32 cellular contexts compared by ENCODE assay signal in the genomic region with DNA sequence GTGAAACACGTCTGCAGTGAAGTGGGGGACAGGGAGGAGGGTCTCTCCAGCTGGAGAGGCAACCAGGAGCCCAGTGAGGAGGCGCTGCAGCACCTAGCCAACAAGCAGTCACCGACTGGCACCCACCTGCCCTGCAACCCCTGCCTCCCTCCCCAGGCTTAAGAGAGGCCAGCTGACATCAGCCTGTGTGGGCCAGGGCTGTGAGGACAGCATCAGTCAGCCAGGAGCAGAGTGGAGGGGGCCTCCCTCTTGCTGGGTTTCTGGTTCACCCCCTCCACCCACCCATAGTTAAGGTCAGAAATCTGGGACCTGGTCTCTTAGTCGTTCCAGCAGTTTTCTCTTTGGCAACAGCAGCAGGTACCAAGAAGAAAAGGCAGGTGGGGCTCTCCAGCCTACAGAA. TPM values are rescaled to one million over a fixed set of nuclear protein-coding genes. Genes with fewer than 3 reads are reported as not detected.
"Had no signal": no experiment of that assay in that cellular context is flagged by ENCODE, and none has a peak within 500 bp of the region (broad histone marks: within the 10 kb centered on the region; RNA-seq: fewer than 3 reads in every experiment).

No MANE protein-coding gene starts in this region.

- H3K27me3 ChIP-seq: cardiac muscle cell, hepatocyte, neutrophil, pancreas, stomach, suprapubic skin, transverse colon, uterus had no signal

- H3K36me3 ChIP-seq: uterus had no signal

- FAIRE-seq: pancreas, TTC549 had no signal

- H3K4me3 Mint-ChIP-seq: activated B cell treated with CpG ODN at 0.5 μM for 24 hours; activated CD4-positive, alpha-beta T cell treated with anti-CD3 and anti-CD28 coated beads for 36 hours; activated naive CD4-positive, alpha-beta T cell treated with anti-CD3 and anti-CD28 coated beads for 36 hours; activated naive CD8-positive, alpha-beta T cell treated with anti-CD3 and anti-CD28 coated beads, Interleukin-2, amount 50 U/mL, for 24 hours; dendritic cell treated with granulocyte-macrophage colony-stimulating factor and Interleukin-4, amounts not matched to agents 40 ng/mL and 50 ng/mL, for 4 days; natural killer cell treated with Interleukin-12 subunit alpha and Interleukin-12 subunit beta and Interleukin-15 and Interleukin-18, amount 100 ng/mL, for 72 hours had no signal

- H3K4me3 ChIP-seq: cardiac muscle cell, hepatocyte, pancreas, stomach, suprapubic skin, transverse colon, uterus had no signal

- H3K27me3 Mint-ChIP-seq: activated B cell treated with CpG ODN at 0.5 μM for 24 hours; activated CD4-positive, alpha-beta T cell treated with anti-CD3 and anti-CD28 coated beads for 36 hours; activated naive CD8-positive, alpha-beta T cell treated with anti-CD3 and anti-CD28 coated beads, Interleukin-2, amount 50 U/mL, for 24 hours; dendritic cell treated with granulocyte-macrophage colony-stimulating factor and Interleukin-4, amounts not matched to agents 40 ng/mL and 50 ng/mL, for 4 days; natural killer cell treated with Interleukin-12 subunit alpha and Interleukin-12 subunit beta and Interleukin-15 and Interleukin-18, amount 100 ng/mL, for 72 hours had no signal

- H3K4me1 ChIP-seq: transverse colon, uterus had no signal

- H3K9me3 Mint-ChIP-seq: activated B cell treated with CpG ODN at 0.5 μM for 24 hours; activated naive CD4-positive, alpha-beta T cell treated with anti-CD3 and anti-CD28 coated beads for 36 hours; activated naive CD8-positive, alpha-beta T cell treated with anti-CD3 and anti-CD28 coated beads, Interleukin-2, amount 50 U/mL, for 24 hours; dendritic cell treated with granulocyte-macrophage colony-stimulating factor and Interleukin-4, amounts not matched to agents 40 ng/mL and 50 ng/mL, for 4 days; natural killer cell treated with Interleukin-12 subunit alpha and Interleukin-12 subunit beta and Interleukin-15 and Interleukin-18, amount 100 ng/mL, for 72 hours had no signal

- ATAC-seq: activated CD4-positive, alpha-beta T cell treated with anti-CD3 and anti-CD28 coated beads for 36 hours; activated naive CD8-positive, alpha-beta T cell treated with anti-CD3 and anti-CD28 coated beads, Interleukin-2, amount 50 U/mL, for 24 hours; right cardiac atrium had no signal

- DNase-seq: activated B cell treated with CpG ODN at 0.5 μM for 24 hours; activated CD4-positive, alpha-beta T cell treated with anti-CD3 and anti-CD28 coated beads for 36 hours; activated CD4-positive, alpha-beta T cell treated with anti-CD3 and anti-CD28 coated beads, Interleukin-2, amount 50 U/mL, for 48 hours; activated CD8-positive, alpha-beta memory T cell treated with anti-CD3 and anti-CD28 coated beads, Interleukin-2, amount 50 U/mL, for 48 hours; activated effector memory CD4-positive, alpha-beta T cell treated with Interleukin-2 at 50 U/mL for 16 hours; activated naive CD4-positive, alpha-beta T cell treated with anti-CD3 and anti-CD28 coated beads for 36 hours; activated naive CD8-positive, alpha-beta T cell treated with anti-CD3 and anti-CD28 coated beads, Interleukin-2, amount 50 U/mL, for 24 hours; activated T-cell treated with anti-CD3 and anti-CD28 coated beads, Interleukin-2, amount 50 U/mL, for 48 hours; effector CD4-positive, alpha-beta T cell; erythroblast; foreskin fibroblast; pancreas; stimulated activated CD4-positive, alpha-beta T cell treated with anti-CD3 and anti-CD28 coated beads, Interleukin-12 subunit alpha, Interleukin-12 subunit beta, amount 100 ng/mL, for 4 hours; stimulated activated CD4-positive, alpha-beta T cell treated with anti-CD3 and anti-CD28 coated beads, Interleukin-4, amount 100 ng/mL, for 4 hours; stomach; T-helper 1 cell; transverse colon; uterus had no signal

- H3K27ac Mint-ChIP-seq: activated B cell treated with CpG ODN at 0.5 μM for 24 hours; activated CD4-positive, alpha-beta T cell treated with anti-CD3 and anti-CD28 coated beads for 36 hours; activated naive CD4-positive, alpha-beta T cell treated with anti-CD3 and anti-CD28 coated beads for 36 hours; activated naive CD8-positive, alpha-beta T cell treated with anti-CD3 and anti-CD28 coated beads, Interleukin-2, amount 50 U/mL, for 24 hours; dendritic cell treated with granulocyte-macrophage colony-stimulating factor and Interleukin-4, amounts not matched to agents 40 ng/mL and 50 ng/mL, for 4 days; natural killer cell treated with Interleukin-12 subunit alpha and Interleukin-12 subunit beta and Interleukin-15 and Interleukin-18, amount 100 ng/mL, for 72 hours had no signal

- H3K9me3 ChIP-seq: neutrophil, pancreas, stomach, suprapubic skin, transverse colon, uterus had no signal

- H3K27ac ChIP-seq: cardiac muscle cell, hepatocyte, neutrophil, stomach, suprapubic skin, transverse colon, uterus had no signal

RNA-seq across cellular contexts. Expression of a gene that starts 25.5 kb away (rescaled TPM):
- total RNA-seq: activated CD8-positive, alpha-beta memory T cell treated with anti-CD3 and anti-CD28 coated beads for 36 hours; activated naive CD4-positive, alpha-beta T cell treated with anti-CD3 and anti-CD28 coated beads for 36 hours; glomerular endothelial cell; hepatocyte; stomach had no signal
- polyA plus RNA-seq: hepatocyte had no signal

RNA-seq across cellular contexts. Expression of a gene that starts 33.8 kb away (rescaled TPM):
- total RNA-seq: activated B cell treated with CpG ODN at 0.5 μM for 24 hours; activated CD4-positive, alpha-beta T cell treated with anti-CD3 and anti-CD28 coated beads for 36 hours; activated CD8-positive, alpha-beta memory T cell treated with anti-CD3 and anti-CD28 coated beads for 36 hours; activated naive CD4-positive, alpha-beta T cell treated with anti-CD3 and anti-CD28 coated beads for 36 hours; cardiac muscle cell; chondrocyte; fibroblast of lung; glomerular endothelial cell; hepatocyte; liver; natural killer cell treated with Interleukin-12 subunit alpha and Interleukin-12 subunit beta and Interleukin-15 and Interleukin-18, amount 100 ng/mL, for 72 hours; pancreas; pulmonary artery endothelial cell; right cardiac atrium; suprapubic skin; transverse colon; uterus had no signal
- polyA plus RNA-seq: fibroblast of lung had no signal
